Comparison of ENCODE assay signal across 1 cellular context in genomic region chr4:187550256-187550950, GRCh38.
TF ChIP-seq lines count a peak whose summit lies in the region.

No MANE protein-coding gene starts in this region.

TF ChIP-seq in GM23338, 12 proteins besides CTCF, POLR2A, EP300 and RAD21 (continued from another document):
- TF ChIP-seq REST (IDR thresholded peaks at IDR 0.05; ENCODE audit: unreplicated experiment) (no peak), ZNF331 (CRISPR knock-in tag; IDR thresholded peaks at IDR 0.05; ENCODE audit: low read depth) (no peak), ZNF114 (CRISPR knock-in tag; IDR thresholded peaks at IDR 0.05) (no peak)
